8 cellular contexts compared by ENCODE assay signal in genomic region chr9:37953775-37954437, GRCh38. TPM values are rescaled to one million over a fixed set of nuclear protein-coding genes. Genes with fewer than 3 reads are reported as not detected.
DNase-seq lines count a peak whose midpoint lies in the region; ATAC-seq lines count a peak whose summit lies in the region.

No MANE protein-coding gene starts in this region.

- WGBS in esophagus, 2 donors: 15 to 37% methylated on average over 14 of the region's 14 CpGs

- peaks cover 0 to 11% of the 10 kb centered on the region in 2 donors for H3K9me3 Mint-ChIP-seq in activated naive CD4-positive, alpha-beta T cell treated with anti-CD3 and anti-CD28 coated beads, Interleukin-2, amount 50 U/mL, for 72 hours

- H3K4me3 ChIP-seq in esophagus (ENCODE audit: low read depth in 1 of 2, low read length in 2 of 2) (no peak overlapping the region), skin epidermis (no peak overlapping the region)

- peak overlapping the region; percentile 60 to 98 for H3K27ac Mint-ChIP-seq in activated naive CD4-positive, alpha-beta T cell treated with anti-CD3 and anti-CD28 coated beads, Interleukin-2, amount 50 U/mL, for 72 hours

- H3K36me3 ChIP-seq in esophagus (ENCODE audit: control insufficient read depth in 2 of 2, insufficient read depth in 2 of 2, low read length in 1 of 2): peaks cover 6 to 22% of the 10 kb centered on the region in 2 donors

- H3K27ac ChIP-seq in esophagus (ENCODE audit: low read depth in 2 of 2, low read length in 1 of 2) (peak overlapping the region; percentile 73 to 94), skin epidermis (peak overlapping the region in 18 of 21 experiments; percentile 0 to 82 (median 43))

- no peaks in the 10 kb centered on the region for H3K27me3 ChIP-seq in esophagus (ENCODE audit: control insufficient read depth in 1 of 2, insufficient read depth in 2 of 2, low read length in 2 of 2)

- H3K9me3 ChIP-seq in esophagus (ENCODE audit: control insufficient read depth in 2 of 2, insufficient read depth in 1 of 2, low read depth in 1 of 2, low read length in 1 of 2): no peaks in the 10 kb centered on the region

- H3K4me1 ChIP-seq in esophagus (ENCODE audit: control insufficient read depth in 2 of 2, insufficient read depth in 2 of 2, low read length in 1 of 2): peaks cover 17 to 23% of the 10 kb centered on the region in 2 donors

- H3K36me3 Mint-ChIP-seq in activated naive CD4-positive, alpha-beta T cell treated with anti-CD3 and anti-CD28 coated beads, Interleukin-2, amount 50 U/mL, for 72 hours: peaks cover 0 to 23% of the 10 kb centered on the region in 2 donors

- peak; percentile 78 to 82 for ATAC-seq in activated naive CD4-positive, alpha-beta T cell treated with anti-CD3 and anti-CD28 coated beads, Interleukin-2, amount 50 U/mL, for 72 hours
- ATAC-seq in HG02870 (IDR thresholded peaks at IDR 0.05; ENCODE audit: unreplicated experiment): peak; percentile 53

- DNase-seq in activated naive CD4-positive, alpha-beta T cell treated with anti-CD3 and anti-CD28 coated beads, Interleukin-2, amount 50 U/mL, for 72 hours (ENCODE audit: low spot score in 2 of 2): peak; percentile 55 to 61
- no peak for DNase-seq in activated naive CD4-positive, alpha-beta T cell treated with anti-CD3 and anti-CD28 coated beads, Interleukin-2, amount 50 U/mL, for 16 hours
- DNase-seq in SW480 (ENCODE audit: low spot score): peak; percentile 65
- DNase-seq in D341Med (ENCODE audit: low spot score): no peak
- DNase-seq in NCI-H1694 treated with DMSO at 0.1 percent for 48 hours (lab: John Stamatoyannopoulos, UW): no peak

RNA-seq across cellular contexts. Expression of gene SLC25A51, which starts 50.0 kb away (rescaled TPM):
- total RNA-seq in activated naive CD4-positive, alpha-beta T cell treated with anti-CD3 and anti-CD28 coated beads, Interleukin-2, amount 50 U/mL, for 72 hours: 10 to 100 TPM; 20.2 to 24.5 TPM
- polyA plus RNA-seq in esophagus: 1 to 10 TPM; 3.5 to 5.7 TPM

Comparison
In these comparisons a context has a peak if more than half of its experiments do, and no peak if none do; other contexts are left out.
1. DNase-seq: peak in activated naive CD4-positive, alpha-beta T cell treated with anti-CD3 and anti-CD28 coated beads, Interleukin-2, amount 50 U/mL, for 72 hours (2 of 2) and SW480 (single experiment); none in activated naive CD4-positive, alpha-beta T cell treated with anti-CD3 and anti-CD28 coated beads, Interleukin-2, amount 50 U/mL, for 16 hours (single experiment), D341Med (single experiment) and NCI-H1694 treated with DMSO at 0.1 percent for 48 hours (single experiment).